ENCODE assay signal across 1 cellular context in the genomic region with DNA sequence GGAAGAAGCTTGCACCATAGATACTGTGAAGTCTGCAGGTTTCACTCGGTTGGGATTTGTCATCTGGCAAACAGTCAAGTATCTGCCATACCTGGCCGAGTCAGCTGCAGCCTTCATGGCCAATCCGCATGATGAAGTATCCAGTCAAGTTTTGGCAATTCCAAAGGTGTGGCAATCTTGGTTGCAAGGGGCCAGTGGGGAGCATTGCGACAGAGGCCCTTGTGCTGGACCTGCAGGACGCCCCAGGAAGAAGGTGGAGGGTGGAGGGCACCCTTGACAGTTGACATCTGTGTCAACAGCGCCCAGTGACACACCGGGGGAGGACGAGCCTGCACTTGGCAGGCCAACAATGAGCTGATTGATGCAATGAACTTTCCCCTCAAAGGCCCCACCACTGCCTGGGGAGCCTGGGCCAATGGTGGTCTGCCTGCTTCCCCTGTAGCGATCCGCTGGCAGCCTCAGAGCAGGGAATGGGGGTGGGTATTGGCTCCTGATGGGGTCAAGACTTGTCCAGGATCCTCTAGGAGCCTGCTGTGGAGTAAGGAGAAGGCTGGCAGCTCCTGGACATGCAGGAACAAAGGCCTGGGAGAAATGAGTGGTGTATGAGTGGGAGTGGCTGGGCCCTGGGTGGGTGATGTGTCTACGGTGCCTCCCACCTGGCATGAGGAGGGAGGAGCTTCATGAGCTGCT.
TF ChIP-seq lines count a peak whose summit lies in the region.

No MANE protein-coding gene starts in this region.

TF ChIP-seq in HepG2, 621 proteins besides CTCF, POLR2A, EP300 and RAD21 (continued from another document and continues in another):
- 0 out of 2 replicates have a peak, but pooled peaks have one; percentile 32 for TF ChIP-seq SIX1 (CRISPR knock-in tag; IDR thresholded peaks at IDR 0.05; ENCODE audit: borderline replicate concordance)
- TF ChIP-seq ONECUT2 (CRISPR knock-in tag; IDR thresholded peaks at IDR 0.05) = 0 out of 2 replicates have a peak, but pooled peaks have one; percentile 53
- TF ChIP-seq, protein P1, sequence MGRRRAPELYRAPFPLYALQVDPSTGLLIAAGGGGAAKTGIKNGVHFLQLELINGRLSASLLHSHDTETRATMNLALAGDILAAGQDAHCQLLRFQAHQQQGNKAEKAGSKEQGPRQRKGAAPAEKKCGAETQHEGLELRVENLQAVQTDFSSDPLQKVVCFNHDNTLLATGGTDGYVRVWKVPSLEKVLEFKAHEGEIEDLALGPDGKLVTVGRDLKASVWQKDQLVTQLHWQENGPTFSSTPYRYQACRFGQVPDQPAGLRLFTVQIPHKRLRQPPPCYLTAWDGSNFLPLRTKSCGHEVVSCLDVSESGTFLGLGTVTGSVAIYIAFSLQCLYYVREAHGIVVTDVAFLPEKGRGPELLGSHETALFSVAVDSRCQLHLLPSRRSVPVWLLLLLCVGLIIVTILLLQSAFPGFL (CRISPR knock-in tag; IDR thresholded peaks at IDR 0.05) = no peak
- no peak for TF ChIP-seq CREB3 (CRISPR knock-in tag; IDR thresholded peaks at IDR 0.05)
- TF ChIP-seq ETV5 (CRISPR knock-in tag; IDR thresholded peaks at IDR 0.05; ENCODE audit: borderline replicate concordance) = peak; percentile 90
- TF ChIP-seq ZNF121 (CRISPR knock-in tag; IDR thresholded peaks at IDR 0.05) = peak; percentile 50
- TF ChIP-seq, protein P2, sequence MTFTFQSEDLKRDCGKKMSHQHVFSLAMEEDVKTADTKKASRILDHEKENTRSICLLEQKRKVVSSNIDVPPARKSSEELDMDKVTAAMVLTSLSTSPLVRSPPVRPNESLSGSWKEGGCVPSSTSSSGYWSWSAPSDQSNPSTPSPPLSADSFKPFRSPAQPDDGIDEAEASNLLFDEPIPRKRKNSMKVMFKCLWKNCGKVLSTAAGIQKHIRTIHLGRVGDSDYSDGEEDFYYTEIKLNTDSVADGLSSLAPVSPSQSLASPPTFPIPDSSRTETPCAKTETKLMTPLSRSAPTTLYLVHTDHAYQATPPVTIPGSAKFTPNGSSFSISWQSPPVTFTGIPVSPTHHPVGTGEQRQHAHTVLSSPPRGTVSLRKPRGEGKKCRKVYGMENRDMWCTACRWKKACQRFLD (CRISPR knock-in tag; IDR thresholded peaks at IDR 0.05; ENCODE audit: borderline replicate concordance) = no peak
- no peak; the same call in 1 of the 2 replicates for TF ChIP-seq ZC3H4 (CRISPR knock-in tag; IDR thresholded peaks at IDR 0.05; ENCODE audit: borderline replicate concordance)
- TF ChIP-seq ZNF646 (CRISPR knock-in tag; IDR thresholded peaks at IDR 0.05) = no peak
- TF ChIP-seq, protein P3, sequence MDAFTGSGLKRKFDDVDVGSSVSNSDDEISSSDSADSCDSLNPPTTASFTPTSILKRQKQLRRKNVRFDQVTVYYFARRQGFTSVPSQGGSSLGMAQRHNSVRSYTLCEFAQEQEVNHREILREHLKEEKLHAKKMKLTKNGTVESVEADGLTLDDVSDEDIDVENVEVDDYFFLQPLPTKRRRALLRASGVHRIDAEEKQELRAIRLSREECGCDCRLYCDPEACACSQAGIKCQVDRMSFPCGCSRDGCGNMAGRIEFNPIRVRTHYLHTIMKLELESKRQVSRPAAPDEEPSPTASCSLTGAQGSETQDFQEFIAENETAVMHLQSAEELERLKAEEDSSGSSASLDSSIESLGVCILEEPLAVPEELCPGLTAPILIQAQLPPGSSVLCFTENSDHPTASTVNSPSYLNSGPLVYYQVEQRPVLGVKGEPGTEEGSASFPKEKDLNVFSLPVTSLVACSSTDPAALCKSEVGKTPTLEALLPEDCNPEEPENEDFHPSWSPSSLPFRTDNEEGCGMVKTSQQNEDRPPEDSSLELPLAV (CRISPR knock-in tag; conservative IDR thresholded peaks at IDR 0.05; ENCODE audit: low read depth) = no peak
- no peak for TF ChIP-seq ZMAT5 (CRISPR knock-in tag; IDR thresholded peaks at IDR 0.05; ENCODE audit: borderline replicate concordance, low read depth)
- TF ChIP-seq TBX2 (CRISPR knock-in tag; IDR thresholded peaks at IDR 0.05; ENCODE audit: borderline replicate concordance) = peak; percentile 94
- TF ChIP-seq, protein P4, sequence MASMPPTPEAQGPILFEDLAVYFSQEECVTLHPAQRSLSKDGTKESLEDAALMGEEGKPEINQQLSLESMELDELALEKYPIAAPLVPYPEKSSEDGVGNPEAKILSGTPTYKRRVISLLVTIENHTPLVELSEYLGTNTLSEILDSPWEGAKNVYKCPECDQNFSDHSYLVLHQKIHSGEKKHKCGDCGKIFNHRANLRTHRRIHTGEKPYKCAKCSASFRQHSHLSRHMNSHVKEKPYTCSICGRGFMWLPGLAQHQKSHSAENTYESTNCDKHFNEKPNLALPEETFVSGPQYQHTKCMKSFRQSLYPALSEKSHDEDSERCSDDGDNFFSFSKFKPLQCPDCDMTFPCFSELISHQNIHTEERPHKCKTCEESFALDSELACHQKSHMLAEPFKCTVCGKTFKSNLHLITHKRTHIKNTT (CRISPR knock-in tag; IDR thresholded peaks at IDR 0.05) = no peak
- TF ChIP-seq NR2F1 (CRISPR knock-in tag; IDR thresholded peaks at IDR 0.05) = peak; percentile 63 to 75; a peak in 3 of 4 replicates
- TF ChIP-seq MLLT10 (CRISPR knock-in tag; IDR thresholded peaks at IDR 0.05) = no peak
- TF ChIP-seq WIZ (CRISPR knock-in tag; IDR thresholded peaks at IDR 0.05) = no peak; the same call in 1 of the 2 replicates
- TF ChIP-seq KLF9 (CRISPR knock-in tag; IDR thresholded peaks at IDR 0.05; ENCODE audit: low read depth) = peak; percentile 83; the same call in 1 of the 2 replicates
- peak; percentile 50 for TF ChIP-seq RBM22 (optimal IDR thresholded peaks at IDR 0.05; ENCODE audit: low read length)
- no peak for TF ChIP-seq ZNF251 (CRISPR knock-in tag; IDR thresholded peaks at IDR 0.05)
- no peak for TF ChIP-seq SCMH1 (CRISPR knock-in tag; IDR thresholded peaks at IDR 0.05; ENCODE audit: borderline replicate concordance)
- peak; percentile 38; the same call in 1 of the 2 replicates for TF ChIP-seq ZBTB3 (CRISPR knock-in tag; IDR thresholded peaks at IDR 0.05; ENCODE audit: borderline replicate concordance, low read depth)
- TF ChIP-seq ZNF530 (CRISPR knock-in tag; IDR thresholded peaks at IDR 0.05; ENCODE audit: low read depth) = no peak
- TF ChIP-seq PCBP1 (IDR thresholded peaks at IDR 0.05; ENCODE audit: borderline replicate concordance, low read depth, low read length) = peak; percentile 80; the same call in 1 of the 2 replicates
- TF ChIP-seq MAFF (IDR thresholded peaks at IDR 0.05; ENCODE audit: low read depth, low read length) = no peak; the same call in 1 of the 2 replicates
- peak; percentile 96 for TF ChIP-seq SOX5 (CRISPR knock-in tag; IDR thresholded peaks at IDR 0.05; ENCODE audit: borderline replicate concordance)
- TF ChIP-seq ZNF546 (CRISPR knock-in tag; conservative IDR thresholded peaks at IDR 0.05) = 0 out of 2 replicates have a peak, but pooled peaks have one; percentile 26
- TF ChIP-seq ZNF275 (CRISPR knock-in tag; IDR thresholded peaks at IDR 0.05; ENCODE audit: borderline replicate concordance) = 0 out of 2 replicates have a peak, but pooled peaks have one; percentile 60
- no peak; the same call in 1 of the 2 replicates for TF ChIP-seq DRAP1 (CRISPR knock-in tag; IDR thresholded peaks at IDR 0.05)
- TF ChIP-seq, protein P5, sequence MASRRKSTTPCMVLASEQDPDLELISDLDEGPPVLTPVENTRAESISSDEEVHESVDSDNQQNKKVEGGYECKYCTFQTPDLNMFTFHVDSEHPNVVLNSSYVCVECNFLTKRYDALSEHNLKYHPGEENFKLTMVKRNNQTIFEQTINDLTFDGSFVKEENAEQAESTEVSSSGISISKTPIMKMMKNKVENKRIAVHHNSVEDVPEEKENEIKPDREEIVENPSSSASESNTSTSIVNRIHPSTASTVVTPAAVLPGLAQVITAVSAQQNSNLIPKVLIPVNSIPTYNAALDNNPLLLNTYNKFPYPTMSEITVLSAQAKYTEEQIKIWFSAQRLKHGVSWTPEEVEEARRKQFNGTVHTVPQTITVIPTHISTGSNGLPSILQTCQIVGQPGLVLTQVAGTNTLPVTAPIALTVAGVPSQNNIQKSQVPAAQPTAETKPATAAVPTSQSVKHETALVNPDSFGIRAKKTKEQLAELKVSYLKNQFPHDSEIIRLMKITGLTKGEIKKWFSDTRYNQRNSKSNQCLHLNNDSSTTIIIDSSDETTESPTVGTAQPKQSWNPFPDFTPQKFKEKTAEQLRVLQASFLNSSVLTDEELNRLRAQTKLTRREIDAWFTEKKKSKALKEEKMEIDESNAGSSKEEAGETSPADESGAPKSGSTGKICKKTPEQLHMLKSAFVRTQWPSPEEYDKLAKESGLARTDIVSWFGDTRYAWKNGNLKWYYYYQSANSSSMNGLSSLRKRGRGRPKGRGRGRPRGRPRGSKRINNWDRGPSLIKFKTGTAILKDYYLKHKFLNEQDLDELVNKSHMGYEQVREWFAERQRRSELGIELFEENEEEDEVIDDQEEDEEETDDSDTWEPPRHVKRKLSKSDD (CRISPR knock-in tag; IDR thresholded peaks at IDR 0.05; ENCODE audit: low read depth) = peak; percentile 88
